In genomic region chr2:12552092-12552491, GRCh38 we compare ENCODE assay signal across 17 cellular contexts.
"Had no signal": no experiment of that assay in that cellular context is flagged by ENCODE, and none has a peak within 500 bp of the region (broad histone marks: within the 10 kb centered on the region; RNA-seq: fewer than 3 reads in every experiment).

No MANE protein-coding gene starts in this region.

- H3K27me3 ChIP-seq: brain microvascular endothelial cell had no signal

- H3K36me3 Mint-ChIP-seq: activated naive CD8-positive, alpha-beta T cell treated with anti-CD3 and anti-CD28 coated beads, Interleukin-2, amount 10 ng/mL, durations not matched to agents 7 days and 5 days had no signal

- H3K4me3 Mint-ChIP-seq: activated CD4-positive, alpha-beta T cell treated with anti-CD3 and anti-CD28 coated beads, Interleukin-2, amount 10 ng/mL, durations not matched to agents 7 days and 5 days; activated naive CD8-positive, alpha-beta T cell treated with anti-CD3 and anti-CD28 coated beads, Interleukin-2, amount 10 ng/mL, durations not matched to agents 7 days and 5 days; activated T-helper 1 cell treated with anti-CD3 and anti-CD28 coated beads, Interleukin-12 subunit alpha, Interleukin-12 subunit beta, Interleukin-2, Interleukin-4 antibody, amounts not matched to agents 30 ng/mL and 10 ng/mL and 1 ng/mL, durations not matched to agents 14 hours and 24 hours and 36 hours; central memory CD8-positive, alpha-beta T cell; nephron progenitor cell had no signal

- H3K27me3 Mint-ChIP-seq: activated CD4-positive, alpha-beta T cell treated with anti-CD3 and anti-CD28 coated beads, Interleukin-2, amount 10 ng/mL, durations not matched to agents 7 days and 5 days; activated naive CD8-positive, alpha-beta T cell treated with anti-CD3 and anti-CD28 coated beads, Interleukin-2, amount 10 ng/mL, durations not matched to agents 7 days and 5 days; central memory CD8-positive, alpha-beta T cell had no signal

- H3K9me3 ChIP-seq: psoas muscle had no signal

- H3K4me1 ChIP-seq: psoas muscle had no signal

- H3K27ac Mint-ChIP-seq: activated CD4-positive, alpha-beta T cell treated with anti-CD3 and anti-CD28 coated beads, Interleukin-2, amount 10 ng/mL, durations not matched to agents 7 days and 5 days; activated naive CD8-positive, alpha-beta T cell treated with anti-CD3 and anti-CD28 coated beads, Interleukin-2, amount 10 ng/mL, durations not matched to agents 7 days and 5 days; activated T-helper 1 cell treated with anti-CD3 and anti-CD28 coated beads, Interleukin-12 subunit alpha, Interleukin-12 subunit beta, Interleukin-2, Interleukin-4 antibody, amounts not matched to agents 30 ng/mL and 10 ng/mL and 1 ng/mL, durations not matched to agents 14 hours and 24 hours and 36 hours; nephron progenitor cell had no signal

- ATAC-seq: esophagus mucosa, left ventricle myocardium superior, psoas muscle, sciatic nerve had no signal

- H3K4me3 ChIP-seq: coronary artery, psoas muscle had no signal

- H3K36me3 ChIP-seq: brain microvascular endothelial cell had no signal

- DNase-seq: activated CD4-positive, alpha-beta T cell treated with anti-CD3 and anti-CD28 coated beads, Interleukin-2, amount 10 ng/mL, durations not matched to agents 7 days and 5 days; activated CD4-positive, CD25-positive, alpha-beta regulatory T cell; activated CD8-positive, alpha-beta memory T cell treated with anti-CD3 and anti-CD28 coated beads for 24 hours; activated naive CD8-positive, alpha-beta T cell treated with anti-CD3 and anti-CD28 coated beads, Interleukin-2, amount 10 ng/mL, durations not matched to agents 7 days and 5 days; anterior cingulate cortex; brain microvascular endothelial cell; hippocampal formation; kidney glomerular epithelial cell; left ventricle myocardium superior; mesendoderm; nephron progenitor cell; psoas muscle had no signal

- H3K9me3 Mint-ChIP-seq: activated naive CD8-positive, alpha-beta T cell treated with anti-CD3 and anti-CD28 coated beads, Interleukin-2, amount 10 ng/mL, durations not matched to agents 7 days and 5 days; central memory CD8-positive, alpha-beta T cell had no signal

- H3K27ac ChIP-seq: brain microvascular endothelial cell, coronary artery, psoas muscle had no signal
